1 cellular context compared by ENCODE assay signal in genomic region chr22:17924076-17924475, GRCh38.
TF ChIP-seq lines count a peak whose summit lies in the region.

No MANE protein-coding gene starts in this region.

TF ChIP-seq in HepG2, 621 proteins besides CTCF, POLR2A, EP300 and RAD21 (continued from another document):
- TF ChIP-seq GPBP1L1 (CRISPR knock-in tag; IDR thresholded peaks at IDR 0.05) (no peak), YY1 (IDR thresholded peaks at IDR 0.05; ENCODE audit: insufficient read depth, insufficient replicate concordance, low read depth, low read length) (no peak), ZFYVE20 (CRISPR knock-in tag; IDR thresholded peaks at IDR 0.05; ENCODE audit: borderline replicate concordance, low read depth) (no peak), ZBTB34 (CRISPR knock-in tag; IDR thresholded peaks at IDR 0.05) (no peak), PCBP2 (optimal IDR thresholded peaks at IDR 0.05; ENCODE audit: low read depth, low read length, poor library complexity, severe bottlenecking) (no peak), ZNF574 (CRISPR knock-in tag; IDR thresholded peaks at IDR 0.05) (no peak)
TF ChIP-seq in HepG2: peak in this region for 0.
